ENCODE assay signal across 8 cellular contexts in the genomic region with DNA sequence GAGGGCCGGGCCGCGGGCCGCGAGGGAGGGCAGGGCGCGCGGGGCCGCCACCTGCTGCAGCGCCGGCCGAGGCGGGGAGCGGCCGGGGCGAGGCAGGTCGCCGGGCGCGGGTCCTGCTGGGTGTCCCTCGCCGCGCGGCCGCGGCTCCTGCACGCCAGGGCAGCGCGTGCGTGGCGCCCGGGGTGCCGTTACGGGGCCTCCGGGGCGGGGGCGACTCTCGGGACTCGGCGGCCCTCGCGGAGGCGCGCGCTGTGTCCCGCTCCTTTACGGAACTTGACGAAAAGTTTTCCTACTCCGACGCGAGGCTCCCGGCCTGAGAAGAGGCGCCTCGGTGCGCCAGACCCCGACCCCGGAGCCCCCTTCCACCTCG. TPM values are rescaled to one million over a fixed set of nuclear protein-coding genes. Genes with fewer than 3 reads are reported as not detected.
DNase-seq lines count a peak whose midpoint lies in the region; ATAC-seq and TF ChIP-seq lines count a peak whose summit lies in the region.

No MANE protein-coding gene starts in this region.

- H3K27me3 ChIP-seq in heart left ventricle: no peaks in the 10 kb centered on the region

- H3K27me3 Mint-ChIP-seq in CD14-positive monocyte (ENCODE audit: low read depth in 3 of 3): peaks cover 8 to 12% (median 11%) of the 10 kb centered on the region in 3 donors
- peaks cover 3% of the 10 kb centered on the region for H3K27me3 Mint-ChIP-seq in activated T-cell treated with anti-CD3 and anti-CD28 coated beads, Interleukin-2, amount 50 U/mL, for 4 hours (ENCODE audit: low read depth)

- H3K9me3 Mint-ChIP-seq in CD14-positive monocyte: peaks cover 0 to 3% (median 0%) of the 10 kb centered on the region in 7 donors
- H3K9me3 Mint-ChIP-seq in activated T-cell treated with anti-CD3 and anti-CD28 coated beads, Interleukin-2, amount 50 U/mL, for 4 hours: no peaks in the 10 kb centered on the region

- TF ChIP-seq CTCF in CD14-positive monocyte (IDR thresholded peaks at IDR 0.05) (no peak), heart left ventricle (IDR thresholded peaks at IDR 0.05) (no peak)

- H3K4me1 Mint-ChIP-seq in CD14-positive monocyte: peaks cover 60% of the 10 kb centered on the region
- peaks cover 59% of the 10 kb centered on the region for H3K4me1 Mint-ChIP-seq in activated T-cell treated with anti-CD3 and anti-CD28 coated beads, Interleukin-2, amount 50 U/mL, for 4 hours (ENCODE audit: low read depth)

- H3K4me3 ChIP-seq in heart left ventricle (peak overlapping the region; percentile 54 to 99 (median 90)), skeletal muscle cell (ENCODE audit: low read depth, low read length) (peak overlapping the region; percentile 57)

- H3K36me3 Mint-ChIP-seq in CD14-positive monocyte: peaks cover 6% of the 10 kb centered on the region in 2 donors
- H3K36me3 Mint-ChIP-seq in activated T-cell treated with anti-CD3 and anti-CD28 coated beads, Interleukin-2, amount 50 U/mL, for 4 hours (ENCODE audit: insufficient read depth): no peaks in the 10 kb centered on the region

- 0 to 3% (median 0%) methylated on average over 9 to 58 of the region's 58 CpGs for WGBS in heart left ventricle, 4 donors

- peak; percentile 29 for ATAC-seq in GM19397 (IDR thresholded peaks at IDR 0.05; ENCODE audit: unreplicated experiment)
- ATAC-seq in HG03442 (IDR thresholded peaks at IDR 0.05; ENCODE audit: unreplicated experiment): peak; percentile 24
- ATAC-seq in activated T-cell treated with anti-CD3 and anti-CD28 coated beads, Interleukin-2, amount 50 U/mL, for 4 hours: peak; percentile 42 to 44
- ATAC-seq in heart left ventricle: peak in 2 of 4 donors; percentile 5

- no peak for DNase-seq in CD14-positive monocyte (ENCODE audit: low spot score)
- peak; percentile 35 for DNase-seq in activated T-cell treated with anti-CD3 and anti-CD28 coated beads, Interleukin-2, amount 50 U/mL, for 4 hours
- DNase-seq in heart left ventricle: peak in 2 of 5 donors; percentile 58 to 75
- DNase-seq in skeletal muscle cell (ENCODE audit: low read depth): no peak
- no peak for DNase-seq in MV-4-11 (lab: John Stamatoyannopoulos, UW)
- no peak for DNase-seq in kidney tubule cell (ENCODE audit: low spot score)

- no peak for TF ChIP-seq POLR2A in heart left ventricle (IDR thresholded peaks at IDR 0.05)

- intact Hi-C loops in CD14-positive monocyte (cut with micrococcal nuclease) (loop anchor here (2.0 to 10.0 kb wide), 5 partner anchors 32 to 155 kb away; partner anchors contain the start of genes GRPEL1 (in 1 of the 2) and TADA2B (in 1 of the 2)), heart left ventricle (cut with DNase I) (loop anchor here (1.0 to 10.0 kb wide), 9 partner anchors 75 to 165 kb away; partner anchors contain the start of genes TADA2B (in 2 of the 10) and GRPEL1 (in 1 of the 10))

- H3K4me3 Mint-ChIP-seq in CD14-positive monocyte: peak overlapping the region; percentile 96 to 97
- H3K4me3 Mint-ChIP-seq in activated T-cell treated with anti-CD3 and anti-CD28 coated beads, Interleukin-2, amount 50 U/mL, for 4 hours: peak overlapping the region; percentile 93

- H3K27ac ChIP-seq in heart left ventricle: peak overlapping the region; percentile 18 to 100 (median 99)

- H3K4me1 ChIP-seq in heart left ventricle: peaks cover 4 to 63% (median 35%) of the 10 kb centered on the region in 12 donors

- peak overlapping the region in 6 of 7 donors; percentile 81 to 96 (median 92) for H3K27ac Mint-ChIP-seq in CD14-positive monocyte

- H3K36me3 ChIP-seq in heart left ventricle: no peaks in the 10 kb centered on the region

- H3K9me3 ChIP-seq in heart left ventricle: no peaks in the 10 kb centered on the region

RNA-seq across cellular contexts. Expression of gene TBC1D14, which starts 0.3 kb away (rescaled TPM):
- polyA plus RNA-seq in CD14-positive monocyte (10 to 100 TPM; 36.3 to 44.7 TPM), heart left ventricle (10 to 100 TPM in 1 of 2 donors, 1 to 10 TPM in 1; 9.8 to 32.0 TPM)
- 10 to 100 TPM; 39.8 to 45.7 (median 41.7) TPM for total RNA-seq in activated T-cell treated with anti-CD3 and anti-CD28 coated beads, Interleukin-2, amount 50 U/mL, for 4 hours
- 10 to 100 TPM; 31.3 to 51.0 (median 34.5) TPM for total RNA-seq in heart left ventricle
